In the genomic region with DNA sequence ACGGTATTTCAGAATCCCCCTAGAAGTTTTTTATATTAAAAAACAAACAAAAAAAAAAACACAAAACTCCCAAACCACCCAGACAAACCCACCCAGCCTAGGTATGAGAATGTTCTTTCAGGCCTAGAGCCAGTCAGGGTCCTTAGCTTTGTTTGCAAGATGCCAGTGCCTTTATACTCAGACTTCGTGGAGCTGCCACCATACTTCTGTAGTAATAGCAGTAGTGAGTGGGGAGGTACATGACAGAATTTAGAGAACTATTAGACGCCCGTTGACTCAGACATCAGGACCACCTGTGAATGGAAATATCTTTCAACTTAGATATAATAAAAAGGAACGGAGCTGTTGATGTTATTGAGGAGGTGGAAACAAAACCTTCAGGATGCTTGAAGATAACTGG, we compare ENCODE assay signal across 13 cellular contexts.
DNase-seq lines count a peak whose midpoint lies in the region; ATAC-seq and TF ChIP-seq lines count a peak whose summit lies in the region.
"Had no signal": no experiment of that assay in that cellular context is flagged by ENCODE, and none has a peak within 500 bp of the region (broad histone marks: within the 10 kb centered on the region; RNA-seq: fewer than 3 reads in every experiment).

No MANE protein-coding gene starts in this region.

- no peak overlapping the region for H3K4me3 ChIP-seq in effector memory CD4-positive, alpha-beta T cell (ENCODE audit: insufficient read depth, low read depth, low read length, poor library complexity, severe bottlenecking)
- H3K4me3 ChIP-seq: tibial nerve had no signal

- H3K27me3 Mint-ChIP-seq in WTC11 (ENCODE audit: low read depth) = no peaks in the 10 kb centered on the region
- H3K27me3 Mint-ChIP-seq: memory B cell had no signal

- TF ChIP-seq CTCF in WTC11 (IDR thresholded peaks at IDR 0.05) = no peak

- ATAC-seq in WTC11 = no peak

- H3K27me3 ChIP-seq in effector memory CD4-positive, alpha-beta T cell (replicated peaks; ENCODE audit: control insufficient read depth, insufficient read depth, low read length, poor library complexity, severe bottlenecking) = no peaks in the 10 kb centered on the region
- H3K27me3 ChIP-seq: tibial nerve had no signal

- no peaks in the 10 kb centered on the region for H3K9me3 ChIP-seq in effector memory CD4-positive, alpha-beta T cell (ENCODE audit: control insufficient read depth, low read length)
- H3K9me3 ChIP-seq: tibial nerve had no signal

- peak overlapping the region; percentile 7 for H3K27ac ChIP-seq in effector memory CD4-positive, alpha-beta T cell (ENCODE audit: insufficient read depth, low read length, poor library complexity, severe bottlenecking)
- peak overlapping the region; percentile 98 for H3K27ac ChIP-seq in temporal lobe (ENCODE audit: low read depth, low read length)

- no peaks in the 10 kb centered on the region for H3K36me3 Mint-ChIP-seq in WTC11
- H3K36me3 Mint-ChIP-seq: memory B cell had no signal

- H3K36me3 ChIP-seq in effector memory CD4-positive, alpha-beta T cell (ENCODE audit: control insufficient read depth, insufficient read depth, low read length) = no peaks in the 10 kb centered on the region
- H3K36me3 ChIP-seq: tibial nerve had no signal

- peak overlapping the region; percentile 98 for H3K27ac Mint-ChIP-seq in WTC11
- H3K27ac Mint-ChIP-seq: memory B cell had no signal

- CTCF ChIA-PET in WTC11 (lab: Charles Lee) = interaction anchor here (2.0 kb wide), 1 partner anchor 293 kb away, joined by 8 read pairs; no protein-coding TSS in a partner anchor

- H3K4me1 Mint-ChIP-seq in WTC11 = peaks cover 54% of the 10 kb centered on the region

- POLR2A ChIA-PET in WTC11 (lab: Charles Lee) = interaction anchor here (1.2 to 2.1 kb wide), 3 partner anchors 80 to 1728 kb away, joined by 3 to 10 read pairs (median 5); no protein-coding TSS in a partner anchor

- H3K4me3 Mint-ChIP-seq in WTC11 = no peak overlapping the region
- H3K4me3 Mint-ChIP-seq: memory B cell had no signal

- peaks cover 6% of the 10 kb centered on the region for H3K4me1 ChIP-seq in effector memory CD4-positive, alpha-beta T cell (ENCODE audit: control insufficient read depth, insufficient read depth, low read length, poor library complexity, severe bottlenecking)

- DNase-seq in stimulated activated CD4-positive, alpha-beta T cell treated with anti-CD3 and anti-CD28 coated beads, Interleukin-15, amount 100 ng/mL, for 24 hours = peak; percentile 17
- no peak for DNase-seq in stimulated activated CD4-positive, alpha-beta T cell treated with anti-CD3 and anti-CD28 coated beads, Interleukin-4, amount 100 ng/mL, for 4 hours
- DNase-seq in WTC11 (ENCODE audit: low spot score) (no peak), NCI-H1417 treated with DMSO at 0.1 percent for 48 hours (lab: John Stamatoyannopoulos, UW) (no peak), DMS153 (lab: John Stamatoyannopoulos, UW) (no peak), putamen (ENCODE audit: low spot score) (no peak)
- no peak for DNase-seq in effector memory CD4-positive, alpha-beta T cell
- DNase-seq: MM.1S, NCI-H82, SHP77 had no signal

- H3K9me3 Mint-ChIP-seq in WTC11 = no peaks in the 10 kb centered on the region
- H3K9me3 Mint-ChIP-seq: memory B cell had no signal

TF ChIP-seq in WTC11, 78 proteins besides CTCF, POLR2A, EP300 and RAD21 (continues in another document):
- TF ChIP-seq ZNF512 (CRISPR knock-in tag; IDR thresholded peaks at IDR 0.05; ENCODE audit: borderline replicate concordance) (no peak), ZNF396 (CRISPR knock-in tag; IDR thresholded peaks at IDR 0.05; ENCODE audit: borderline replicate concordance) (no peak), SMAD4 (CRISPR knock-in tag; IDR thresholded peaks at IDR 0.05) (no peak), FOXP1 (CRISPR knock-in tag; IDR thresholded peaks at IDR 0.05; ENCODE audit: borderline replicate concordance) (no peak), ATF3 (CRISPR knock-in tag; conservative IDR thresholded peaks at IDR 0.05) (no peak), CDX4 (CRISPR knock-in tag; IDR thresholded peaks at IDR 0.05; ENCODE audit: borderline replicate concordance) (no peak), ZNF423 (CRISPR knock-in tag; IDR thresholded peaks at IDR 0.05) (no peak), RELA (CRISPR knock-in tag; IDR thresholded peaks at IDR 0.05; ENCODE audit: borderline replicate concordance) (no peak)
- TF ChIP-seq, protein P1, sequence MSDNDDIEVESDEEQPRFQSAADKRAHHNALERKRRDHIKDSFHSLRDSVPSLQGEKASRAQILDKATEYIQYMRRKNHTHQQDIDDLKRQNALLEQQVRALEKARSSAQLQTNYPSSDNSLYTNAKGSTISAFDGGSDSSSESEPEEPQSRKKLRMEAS (CRISPR knock-in tag; IDR thresholded peaks at IDR 0.05) = no peak
- TF ChIP-seq, protein P2, sequence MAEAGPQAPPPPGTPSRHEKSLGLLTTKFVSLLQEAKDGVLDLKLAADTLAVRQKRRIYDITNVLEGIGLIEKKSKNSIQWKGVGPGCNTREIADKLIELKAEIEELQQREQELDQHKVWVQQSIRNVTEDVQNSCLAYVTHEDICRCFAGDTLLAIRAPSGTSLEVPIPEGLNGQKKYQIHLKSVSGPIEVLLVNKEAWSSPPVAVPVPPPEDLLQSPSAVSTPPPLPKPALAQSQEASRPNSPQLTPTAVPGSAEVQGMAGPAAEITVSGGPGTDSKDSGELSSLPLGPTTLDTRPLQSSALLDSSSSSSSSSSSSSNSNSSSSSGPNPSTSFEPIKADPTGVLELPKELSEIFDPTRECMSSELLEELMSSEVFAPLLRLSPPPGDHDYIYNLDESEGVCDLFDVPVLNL (CRISPR knock-in tag; IDR thresholded peaks at IDR 0.05; ENCODE audit: borderline replicate concordance, low read depth) = no peak
- TF ChIP-seq, protein P3, sequence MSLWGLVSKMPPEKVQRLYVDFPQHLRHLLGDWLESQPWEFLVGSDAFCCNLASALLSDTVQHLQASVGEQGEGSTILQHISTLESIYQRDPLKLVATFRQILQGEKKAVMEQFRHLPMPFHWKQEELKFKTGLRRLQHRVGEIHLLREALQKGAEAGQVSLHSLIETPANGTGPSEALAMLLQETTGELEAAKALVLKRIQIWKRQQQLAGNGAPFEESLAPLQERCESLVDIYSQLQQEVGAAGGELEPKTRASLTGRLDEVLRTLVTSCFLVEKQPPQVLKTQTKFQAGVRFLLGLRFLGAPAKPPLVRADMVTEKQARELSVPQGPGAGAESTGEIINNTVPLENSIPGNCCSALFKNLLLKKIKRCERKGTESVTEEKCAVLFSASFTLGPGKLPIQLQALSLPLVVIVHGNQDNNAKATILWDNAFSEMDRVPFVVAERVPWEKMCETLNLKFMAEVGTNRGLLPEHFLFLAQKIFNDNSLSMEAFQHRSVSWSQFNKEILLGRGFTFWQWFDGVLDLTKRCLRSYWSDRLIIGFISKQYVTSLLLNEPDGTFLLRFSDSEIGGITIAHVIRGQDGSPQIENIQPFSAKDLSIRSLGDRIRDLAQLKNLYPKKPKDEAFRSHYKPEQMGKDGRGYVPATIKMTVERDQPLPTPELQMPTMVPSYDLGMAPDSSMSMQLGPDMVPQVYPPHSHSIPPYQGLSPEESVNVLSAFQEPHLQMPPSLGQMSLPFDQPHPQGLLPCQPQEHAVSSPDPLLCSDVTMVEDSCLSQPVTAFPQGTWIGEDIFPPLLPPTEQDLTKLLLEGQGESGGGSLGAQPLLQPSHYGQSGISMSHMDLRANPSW (CRISPR knock-in tag; conservative IDR thresholded peaks at IDR 0.05; ENCODE audit: low read depth) = no peak
- TF ChIP-seq, protein P4, sequence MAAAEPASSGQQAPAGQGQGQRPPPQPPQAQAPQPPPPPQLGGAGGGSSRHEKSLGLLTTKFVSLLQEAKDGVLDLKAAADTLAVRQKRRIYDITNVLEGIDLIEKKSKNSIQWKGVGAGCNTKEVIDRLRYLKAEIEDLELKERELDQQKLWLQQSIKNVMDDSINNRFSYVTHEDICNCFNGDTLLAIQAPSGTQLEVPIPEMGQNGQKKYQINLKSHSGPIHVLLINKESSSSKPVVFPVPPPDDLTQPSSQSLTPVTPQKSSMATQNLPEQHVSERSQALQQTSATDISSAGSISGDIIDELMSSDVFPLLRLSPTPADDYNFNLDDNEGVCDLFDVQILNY (CRISPR knock-in tag; IDR thresholded peaks at IDR 0.05) = no peak
- TF ChIP-seq, protein P5, sequence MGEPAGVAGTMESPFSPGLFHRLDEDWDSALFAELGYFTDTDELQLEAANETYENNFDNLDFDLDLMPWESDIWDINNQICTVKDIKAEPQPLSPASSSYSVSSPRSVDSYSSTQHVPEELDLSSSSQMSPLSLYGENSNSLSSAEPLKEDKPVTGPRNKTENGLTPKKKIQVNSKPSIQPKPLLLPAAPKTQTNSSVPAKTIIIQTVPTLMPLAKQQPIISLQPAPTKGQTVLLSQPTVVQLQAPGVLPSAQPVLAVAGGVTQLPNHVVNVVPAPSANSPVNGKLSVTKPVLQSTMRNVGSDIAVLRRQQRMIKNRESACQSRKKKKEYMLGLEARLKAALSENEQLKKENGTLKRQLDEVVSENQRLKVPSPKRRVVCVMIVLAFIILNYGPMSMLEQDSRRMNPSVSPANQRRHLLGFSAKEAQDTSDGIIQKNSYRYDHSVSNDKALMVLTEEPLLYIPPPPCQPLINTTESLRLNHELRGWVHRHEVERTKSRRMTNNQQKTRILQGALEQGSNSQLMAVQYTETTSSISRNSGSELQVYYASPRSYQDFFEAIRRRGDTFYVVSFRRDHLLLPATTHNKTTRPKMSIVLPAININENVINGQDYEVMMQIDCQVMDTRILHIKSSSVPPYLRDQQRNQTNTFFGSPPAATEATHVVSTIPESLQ (CRISPR knock-in tag; IDR thresholded peaks at IDR 0.05) = no peak
